In genomic region chr1:25099343-25099951, GRCh38 we compare ENCODE assay signal across 1 cellular context.
TF ChIP-seq lines count a peak whose summit lies in the region.

No MANE protein-coding gene starts in this region.

TF ChIP-seq in K562, 482 proteins besides CTCF, POLR2A, EP300 and RAD21 (continued from another document):
- TF ChIP-seq ZNF318 (IDR thresholded peaks at IDR 0.05; ENCODE audit: borderline replicate concordance in 1 of 2, low read depth in 1 of 2): no peak
- TF ChIP-seq LCOR (CRISPR knock-in tag; IDR thresholded peaks at IDR 0.05): no peak
- no peak for TF ChIP-seq ZNF445 (CRISPR knock-in tag; IDR thresholded peaks at IDR 0.05; ENCODE audit: low read depth)
- no peak for TF ChIP-seq CBX8 (IDR thresholded peaks at IDR 0.05; ENCODE audit: borderline replicate concordance, extremely low read depth, low read depth, low read length, poor library complexity, severe bottlenecking)
- no peak for TF ChIP-seq ATF1 (CRISPR knock-in tag; IDR thresholded peaks at IDR 0.05)
- no peak for TF ChIP-seq ATF1 (tag; IDR thresholded peaks at IDR 0.05)
- 0 out of 2 replicates have a peak, but pooled peaks have one; percentile 25 for TF ChIP-seq TSC22D4 (tag; IDR thresholded peaks at IDR 0.05)
- TF ChIP-seq PPARD (CRISPR knock-in tag; IDR thresholded peaks at IDR 0.05): no peak
- no peak for TF ChIP-seq DMBX1 (CRISPR knock-in tag; IDR thresholded peaks at IDR 0.05; ENCODE audit: borderline replicate concordance)
- 0 out of 2 replicates have a peak, but pooled peaks have one; percentile 29 for TF ChIP-seq L3MBTL2 (IDR thresholded peaks at IDR 0.05)
